In the genomic region with DNA sequence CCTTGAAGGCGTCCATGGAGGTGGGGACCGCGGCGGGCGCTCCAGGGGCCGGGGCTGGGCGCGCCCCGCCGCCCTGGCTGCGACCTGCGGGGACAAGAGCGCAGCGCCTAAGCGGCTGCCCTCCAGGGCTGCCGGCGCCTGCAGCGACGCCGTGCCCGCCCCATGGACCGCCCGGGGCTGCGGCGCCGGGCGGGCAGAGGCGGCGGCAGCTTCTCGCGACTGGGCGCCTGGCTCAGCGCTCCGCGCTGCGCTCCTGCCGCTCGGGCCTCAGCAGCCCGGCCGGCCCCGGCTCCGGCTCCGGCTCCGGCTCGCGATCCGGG, we compare ENCODE assay signal across 9 cellular contexts. TPM values are rescaled to one million over a fixed set of nuclear protein-coding genes. Genes with fewer than 3 reads are reported as not detected.
A peak's percentile ranks its signal among the peaks of the same experiment; 100 is the strongest.
DNase-seq lines count a peak whose midpoint lies in the region; ATAC-seq and TF ChIP-seq lines count a peak whose summit lies in the region.
"Had no signal": no experiment of that assay in that cellular context is flagged by ENCODE, and none has a peak within 500 bp of the region (broad histone marks: within the 10 kb centered on the region; RNA-seq: fewer than 3 reads in every experiment).

No MANE protein-coding gene starts in this region.

- DNase-seq in activated CD4-positive, alpha-beta T cell treated with anti-CD3 and anti-CD28 coated beads, Interleukin-2, amount 10 ng/mL, durations not matched to agents 24 days and 14 days = no peak
- DNase-seq in activated CD4-positive, alpha-beta T cell treated with anti-CD3 and anti-CD28 coated beads for 4 hours = no peak
- DNase-seq in activated CD8-positive, alpha-beta T cell treated with anti-CD3 and anti-CD28 coated beads for 36 hours = no peak
- DNase-seq in transverse colon = no peak
- no peak for DNase-seq in GDM1 (lab: John Stamatoyannopoulos, UW)
- no peak for DNase-seq in effector CD4-positive, alpha-beta T cell
- DNase-seq: CD8-positive, alpha-beta T cell had no signal

- no peaks in the 10 kb centered on the region for H3K4me1 ChIP-seq in iPS-15b (ENCODE audit: control insufficient read depth, insufficient read depth, low read length)
- H3K4me1 ChIP-seq in transverse colon = peaks cover 22 to 43% (median 37%) of the 10 kb centered on the region in 4 donors

- TF ChIP-seq EP300 in transverse colon (IDR thresholded peaks at IDR 0.05; ENCODE audit: low read depth) = no peak

- H3K27me3 ChIP-seq in iPS-15b (ENCODE audit: control insufficient read depth, insufficient read depth, low read length) (peaks cover 96% of the 10 kb centered on the region), transverse colon (peaks cover 100% of the 10 kb centered on the region)

- intact Hi-C loops in activated CD4-positive, alpha-beta T cell treated with anti-CD3 and anti-CD28 coated beads, Interleukin-2, amount 10 ng/mL, durations not matched to agents 24 days and 14 days (cut with micrococcal nuclease) = loop anchor here (5.0 kb wide), 2 partner anchors 453 to 508 kb away; no protein-coding TSS in a partner anchor
- intact Hi-C loops in activated CD8-positive, alpha-beta T cell treated with anti-CD3 and anti-CD28 coated beads for 36 hours (cut with micrococcal nuclease) = no loop called here
- intact Hi-C loops in transverse colon (cut with DNase I; ENCODE audit: low total_unique reads) = no loop called here

- no peak overlapping the region for H3K9ac ChIP-seq in iPS-15b (ENCODE audit: low read depth, low read length)

- peak; percentile 43 for ATAC-seq in activated CD8-positive, alpha-beta T cell treated with anti-CD3 and anti-CD28 coated beads for 36 hours
- no peak for ATAC-seq in HG02885 (IDR thresholded peaks at IDR 0.05; ENCODE audit: poor library complexity, unreplicated experiment)

- H3K9me3 ChIP-seq in iPS-15b (ENCODE audit: control insufficient read depth, insufficient read depth, low read length) (no peaks in the 10 kb centered on the region), transverse colon (no peaks in the 10 kb centered on the region)

- peak overlapping the region; percentile 84 for H3K4me3 Mint-ChIP-seq in activated CD4-positive, alpha-beta T cell treated with anti-CD3 and anti-CD28 coated beads, Interleukin-2, amount 10 ng/mL, durations not matched to agents 24 days and 14 days
- no peak overlapping the region for H3K4me3 Mint-ChIP-seq in activated CD8-positive, alpha-beta T cell treated with anti-CD3 and anti-CD28 coated beads for 36 hours

- H3K36me3 Mint-ChIP-seq in activated CD4-positive, alpha-beta T cell treated with anti-CD3 and anti-CD28 coated beads, Interleukin-2, amount 10 ng/mL, durations not matched to agents 24 days and 14 days (ENCODE audit: low read depth) = peaks cover 6% of the 10 kb centered on the region
- H3K36me3 Mint-ChIP-seq in activated CD8-positive, alpha-beta T cell treated with anti-CD3 and anti-CD28 coated beads for 36 hours (ENCODE audit: low read depth) = no peaks in the 10 kb centered on the region
- H3K36me3 Mint-ChIP-seq: CD8-positive, alpha-beta T cell had no signal

- H3K4me1 Mint-ChIP-seq in activated CD4-positive, alpha-beta T cell treated with anti-CD3 and anti-CD28 coated beads, Interleukin-2, amount 10 ng/mL, durations not matched to agents 24 days and 14 days = peaks cover 28% of the 10 kb centered on the region
- peaks cover 32% of the 10 kb centered on the region for H3K4me1 Mint-ChIP-seq in activated CD8-positive, alpha-beta T cell treated with anti-CD3 and anti-CD28 coated beads for 36 hours (ENCODE audit: low read depth)

- H3K27me3 Mint-ChIP-seq in activated CD4-positive, alpha-beta T cell treated with anti-CD3 and anti-CD28 coated beads, Interleukin-2, amount 10 ng/mL, durations not matched to agents 24 days and 14 days = peaks cover 83% of the 10 kb centered on the region
- peaks cover 81% of the 10 kb centered on the region for H3K27me3 Mint-ChIP-seq in activated CD8-positive, alpha-beta T cell treated with anti-CD3 and anti-CD28 coated beads for 36 hours

- POLR2A ChIA-PET in activated CD8-positive, alpha-beta T cell treated with anti-CD3 and anti-CD28 coated beads for 36 hours (lab: Charles Lee) = interaction anchor here (0.7 to 1.4 kb wide), 2 partner anchors 9 to 327 kb away, joined by 3 read pairs; no protein-coding TSS in a partner anchor

- no peak for TF ChIP-seq POLR2A in transverse colon (IDR thresholded peaks at IDR 0.05)

- peak overlapping the region; percentile 18 for H3K4me3 ChIP-seq in iPS-15b (ENCODE audit: low read depth, low read length)
- peak overlapping the region; percentile 7 to 71 (median 48) for H3K4me3 ChIP-seq in transverse colon

- peak overlapping the region; percentile 73 to 85 (median 77) for H3K27ac ChIP-seq in transverse colon

- no peak for TF ChIP-seq CTCF in activated CD8-positive, alpha-beta T cell treated with anti-CD3 and anti-CD28 coated beads for 36 hours (IDR thresholded peaks at IDR 0.05)
- TF ChIP-seq CTCF in transverse colon (IDR thresholded peaks at IDR 0.05) = no peak

- in situ Hi-C loops in transverse colon (cut with MboI; ENCODE audit: low pct_ligation_motif_present in 1 of 4, low pct_unique_long_range_greater_than_20kb in 1 of 4, low sequenced_read_pairs in 3 of 4) = loop anchor here in 1 of 4 donors (25.0 kb wide), 1 partner anchor 153 kb away; no protein-coding TSS in a partner anchor

- no CpG with 5 or more reads among the region's 47 CpGs for WGBS in transverse colon (ENCODE audit: low coverage in 1 of 2), 2 donors

- H3K36me3 ChIP-seq in iPS-15b (ENCODE audit: control insufficient read depth, insufficient read depth, low read length) = no peaks in the 10 kb centered on the region
- no peaks in the 10 kb centered on the region for H3K36me3 ChIP-seq in transverse colon

- no peak overlapping the region for H3K27ac Mint-ChIP-seq in activated CD4-positive, alpha-beta T cell treated with anti-CD3 and anti-CD28 coated beads, Interleukin-2, amount 10 ng/mL, durations not matched to agents 24 days and 14 days
- no peak overlapping the region for H3K27ac Mint-ChIP-seq in activated CD8-positive, alpha-beta T cell treated with anti-CD3 and anti-CD28 coated beads for 36 hours
- H3K27ac Mint-ChIP-seq: CD8-positive, alpha-beta T cell had no signal

- CTCF ChIA-PET in activated CD8-positive, alpha-beta T cell treated with anti-CD3 and anti-CD28 coated beads for 36 hours (lab: Charles Lee) = no interaction called here

- H3K9me3 Mint-ChIP-seq in activated CD4-positive, alpha-beta T cell treated with anti-CD3 and anti-CD28 coated beads, Interleukin-2, amount 10 ng/mL, durations not matched to agents 24 days and 14 days = peaks cover 7% of the 10 kb centered on the region
- H3K9me3 Mint-ChIP-seq in activated CD8-positive, alpha-beta T cell treated with anti-CD3 and anti-CD28 coated beads for 36 hours = peaks cover under 1% of the 10 kb centered on the region
- H3K9me3 Mint-ChIP-seq: CD8-positive, alpha-beta T cell had no signal

RNA-seq across cellular contexts. Expression of a gene that starts 0.2 kb away (rescaled TPM):
- total RNA-seq in activated CD4-positive, alpha-beta T cell treated with anti-CD3 and anti-CD28 coated beads, Interleukin-2, amount 10 ng/mL, durations not matched to agents 24 days and 14 days = 0.61 and 0.78 TPM in 2 replicates
- under 1 TPM; 0.20 to 0.31 TPM for total RNA-seq in activated CD8-positive, alpha-beta T cell treated with anti-CD3 and anti-CD28 coated beads for 36 hours
- total RNA-seq in transverse colon = 10 to 100 TPM in 1 of 4 donors, 1 to 10 TPM in 3; 3.7 to 13.9 (median 8.4) TPM
- total RNA-seq: CD8-positive, alpha-beta T cell had no signal
